Comparison of ENCODE assay signal across 8 cellular contexts in genomic region chr6:15249371-15250019, GRCh38. TPM values are rescaled to one million over a fixed set of nuclear protein-coding genes. Genes with fewer than 3 reads are reported as not detected.
DNase-seq lines count a peak whose midpoint lies in the region; ATAC-seq and TF ChIP-seq lines count a peak whose summit lies in the region.

No MANE protein-coding gene starts in this region.

- H3K27me3 ChIP-seq in heart left ventricle (no peaks in the 10 kb centered on the region), lower lobe of right lung (ENCODE audit: low read depth) (no peaks in the 10 kb centered on the region)

- H3K4me3 ChIP-seq in heart left ventricle (peak overlapping the region; percentile 47 to 92 (median 78)), astrocyte of the spinal cord (ENCODE audit: low read depth, low read length) (peak overlapping the region; percentile 70), lower lobe of right lung (peak overlapping the region; percentile 94), urinary bladder (ENCODE audit: low read depth, low read length) (peak overlapping the region; percentile 94)

- no peak for ATAC-seq in heart left ventricle
- no peak for ATAC-seq in lower lobe of right lung
- no peak for ATAC-seq in GM19467 (IDR thresholded peaks at IDR 0.05; ENCODE audit: unreplicated experiment)
- no peak for ATAC-seq in GM18511 (IDR thresholded peaks at IDR 0.05; ENCODE audit: unreplicated experiment)

- no peak for TF ChIP-seq POLR2A in heart left ventricle (IDR thresholded peaks at IDR 0.05)

- TF ChIP-seq CTCF in heart left ventricle (IDR thresholded peaks at IDR 0.05) (no peak), astrocyte of the spinal cord (IDR thresholded peaks at IDR 0.05; ENCODE audit: low read depth, low read length) (no peak), lower lobe of right lung (IDR thresholded peaks at IDR 0.05) (no peak)

- no peak for DNase-seq in heart left ventricle
- no peak for DNase-seq in cardiac septum (ENCODE audit: low spot score)
- no peak for DNase-seq in astrocyte of the spinal cord (ENCODE audit: low read depth, low spot score)
- no peak for DNase-seq in lower lobe of right lung
- DNase-seq in glomerular visceral epithelial cell (ENCODE audit: extremely low spot score): no peak

- H3K27ac ChIP-seq in heart left ventricle: peak overlapping the region; percentile 39 to 98 (median 92)
- peak overlapping the region; percentile 89 for H3K27ac ChIP-seq in lower lobe of right lung
- peak overlapping the region; percentile 89 for H3K27ac ChIP-seq in urinary bladder (ENCODE audit: low read depth)

- H3K4me1 ChIP-seq in heart left ventricle (peaks cover 0 to 54% (median 18%) of the 10 kb centered on the region in 12 donors), lower lobe of right lung (peaks cover 53% of the 10 kb centered on the region), urinary bladder (ENCODE audit: insufficient read depth) (no peaks in the 10 kb centered on the region)

- H3K9me3 ChIP-seq in heart left ventricle: no peaks in the 10 kb centered on the region
- H3K9me3 ChIP-seq in lower lobe of right lung: no peaks in the 10 kb centered on the region

- intact Hi-C loops in heart left ventricle (cut with DNase I) (loop anchor here (5.0 to 10.0 kb wide), 23 partner anchors 48 to 1037 kb away; no protein-coding TSS in a partner anchor), cardiac septum (cut with DNase I) (loop anchor here (5.0 to 10.0 kb wide), 8 partner anchors 63 to 1037 kb away; no protein-coding TSS in a partner anchor), lower lobe of right lung (cut with DNase I) (no loop called here)

- in situ Hi-C loops in astrocyte of the spinal cord (cut with HindIII; ENCODE audit: low sequenced_read_pairs): no loop called here

- WGBS in heart left ventricle, 4 donors: 18 to 29% (median 21%) methylated on average over 9 of the region's 9 CpGs
- 27% methylated on average over 9 of the region's 9 CpGs for WGBS in urinary bladder

- H3K36me3 ChIP-seq in heart left ventricle: no peaks in the 10 kb centered on the region
- no peaks in the 10 kb centered on the region for H3K36me3 ChIP-seq in lower lobe of right lung
- no peaks in the 10 kb centered on the region for H3K36me3 ChIP-seq in urinary bladder (ENCODE audit: insufficient read depth)

RNA-seq across cellular contexts. Expression of gene JARID2, which starts 3.6 kb away (rescaled TPM):
- total RNA-seq in heart left ventricle (10 to 100 TPM in 3 of 9 donors, 1 to 10 TPM in 6; 6.0 to 12.2 (median 8.5) TPM), cardiac septum (4.5 TPM), lower lobe of right lung (16.0 TPM), urinary bladder (11.9 TPM)
- polyA plus RNA-seq in heart left ventricle (1 to 10 TPM; 3.5 to 4.1 TPM), urinary bladder (5.5 TPM)
